Comparison of ENCODE assay signal across 8 cellular contexts in the genomic region with DNA sequence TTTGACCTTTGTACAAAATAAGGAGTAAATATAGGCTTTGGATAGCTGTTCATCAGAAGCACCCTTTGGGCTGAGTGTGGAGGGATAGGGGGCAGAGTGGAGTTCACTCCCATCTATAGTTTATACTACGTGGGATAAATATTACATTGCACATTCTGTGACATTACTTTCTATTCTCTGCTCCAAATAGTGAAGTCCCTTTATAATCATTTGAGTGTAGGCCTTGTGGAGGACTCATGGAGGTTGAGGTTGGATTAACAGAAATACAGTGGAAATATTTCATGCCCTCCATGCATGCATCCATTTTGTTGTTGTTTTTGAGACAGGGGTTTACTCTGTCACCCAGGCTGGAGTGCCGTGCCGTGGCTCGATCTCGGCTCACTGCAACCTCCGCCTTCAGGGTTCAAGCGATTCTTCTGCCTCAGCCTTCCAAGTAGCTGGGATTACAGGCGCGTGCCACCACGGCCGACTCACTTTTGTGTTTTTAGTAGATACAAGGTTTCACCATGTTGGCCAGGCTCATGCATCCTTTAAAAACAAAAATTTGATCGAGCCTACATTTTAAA. TPM values are rescaled to one million over a fixed set of nuclear protein-coding genes. Genes with fewer than 3 reads are reported as not detected.
A peak's percentile ranks its signal among the peaks of the same experiment; 100 is the strongest.
DNase-seq lines count a peak whose midpoint lies in the region; ATAC-seq and TF ChIP-seq lines count a peak whose summit lies in the region.

No MANE protein-coding gene starts in this region.

- DNase-seq in GM10266 (ENCODE audit: extremely low spot score) (peak; percentile 32), WTC11 (ENCODE audit: low spot score) (no peak), foreskin keratinocyte (peak in 1 of 2 donors; percentile 8), progenitor cell of endocrine pancreas (ENCODE audit: low spot score, unreplicated experiment) (no peak), NCI-H146 (lab: John Stamatoyannopoulos, UW) (no peak), NCI-H2196 (lab: John Stamatoyannopoulos, UW; ENCODE audit: unreplicated experiment) (no peak)

- H3K27ac ChIP-seq in 22Rv1 (peak overlapping the region; percentile 98), foreskin keratinocyte (no peak overlapping the region)

- H3K27me3 ChIP-seq in foreskin keratinocyte = no peaks in the 10 kb centered on the region

- H3K27me3 Mint-ChIP-seq in WTC11 (ENCODE audit: low read depth) (peaks cover 23% of the 10 kb centered on the region), progenitor cell of endocrine pancreas (peaks cover 12% of the 10 kb centered on the region)

- POLR2A ChIA-PET in WTC11 (lab: Charles Lee) = no interaction called here

- ATAC-seq in WTC11 (no peak), foreskin keratinocyte (no peak), GM19452 (IDR thresholded peaks at IDR 0.05; ENCODE audit: unreplicated experiment) (no peak)

- no peaks in the 10 kb centered on the region for H3K4me1 ChIP-seq in foreskin keratinocyte

- H3K27ac Mint-ChIP-seq in WTC11 (no peak overlapping the region; the same call in 1 of the 2 replicates), progenitor cell of endocrine pancreas (peak overlapping the region; percentile 81)

- no peaks in the 10 kb centered on the region for H3K36me3 Mint-ChIP-seq in WTC11
- no peaks in the 10 kb centered on the region for H3K36me3 Mint-ChIP-seq in progenitor cell of endocrine pancreas (ENCODE audit: insufficient read depth)

- peak overlapping the region; percentile 89 for H3K4me3 Mint-ChIP-seq in WTC11
- peak overlapping the region; percentile 87 for H3K4me3 Mint-ChIP-seq in progenitor cell of endocrine pancreas (ENCODE audit: low read depth)

- TF ChIP-seq CTCF in 22Rv1 (IDR thresholded peaks at IDR 0.05) = peak; percentile 29
- TF ChIP-seq CTCF in GM10266 (IDR thresholded peaks at IDR 0.05; ENCODE audit: control insufficient read depth, insufficient read depth, low read depth, missing control alignments) = peak; percentile 22
- TF ChIP-seq CTCF in WTC11 (IDR thresholded peaks at IDR 0.05) = no peak
- peak; percentile 27 for TF ChIP-seq CTCF in foreskin keratinocyte (conservative IDR thresholded peaks at IDR 0.05)
- TF ChIP-seq CTCF in progenitor cell of endocrine pancreas (IDR thresholded peaks at IDR 0.05; ENCODE audit: unreplicated experiment) = peak; percentile 10

- H3K4me1 Mint-ChIP-seq in WTC11 (peaks cover 39% of the 10 kb centered on the region), progenitor cell of endocrine pancreas (ENCODE audit: low read depth) (peaks cover 14% of the 10 kb centered on the region)

- no peaks in the 10 kb centered on the region for H3K9me3 Mint-ChIP-seq in WTC11
- H3K9me3 Mint-ChIP-seq in progenitor cell of endocrine pancreas (ENCODE audit: low read depth) = no peaks in the 10 kb centered on the region

- CTCF ChIA-PET in WTC11 (lab: Charles Lee) = interaction anchor here (0.8 to 1.4 kb wide), 3 partner anchors 16 to 141 kb away, joined by 3 to 7 read pairs (median 5); no protein-coding TSS in a partner anchor

TF ChIP-seq in WTC11, 78 proteins besides CTCF, POLR2A, EP300 and RAD21:
- TF ChIP-seq, protein P1, sequence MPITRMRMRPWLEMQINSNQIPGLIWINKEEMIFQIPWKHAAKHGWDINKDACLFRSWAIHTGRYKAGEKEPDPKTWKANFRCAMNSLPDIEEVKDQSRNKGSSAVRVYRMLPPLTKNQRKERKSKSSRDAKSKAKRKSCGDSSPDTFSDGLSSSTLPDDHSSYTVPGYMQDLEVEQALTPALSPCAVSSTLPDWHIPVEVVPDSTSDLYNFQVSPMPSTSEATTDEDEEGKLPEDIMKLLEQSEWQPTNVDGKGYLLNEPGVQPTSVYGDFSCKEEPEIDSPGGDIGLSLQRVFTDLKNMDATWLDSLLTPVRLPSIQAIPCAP (CRISPR knock-in tag; IDR thresholded peaks at IDR 0.05) = no peak
- TF ChIP-seq RELA (CRISPR knock-in tag; IDR thresholded peaks at IDR 0.05; ENCODE audit: borderline replicate concordance) (no peak), GTF2I (CRISPR knock-in tag; conservative IDR thresholded peaks at IDR 0.05) (no peak), TP53 (CRISPR knock-in tag; IDR thresholded peaks at IDR 0.05) (no peak), EMX1 (CRISPR knock-in tag; IDR thresholded peaks at IDR 0.05) (no peak)

RNA-seq across cellular contexts. Expression of a gene that starts 1.4 kb away (rescaled TPM):
- total RNA-seq in WTC11 (2021) (17.6 to 19.8 TPM (median 19.1 TPM) in 3 replicates), foreskin keratinocyte (13.9 and 15.5 TPM in 2 replicates), progenitor cell of endocrine pancreas (15.2 and 18.0 TPM in 2 replicates)
- 12.0 and 15.9 TPM in 2 replicates for polyA plus RNA-seq in foreskin keratinocyte

RNA-seq across cellular contexts. Expression of a gene that starts 40.4 kb away (rescaled TPM):
- total RNA-seq in WTC11 (2021) = 0.15 TPM in 1 of 3 replicates, not detected in the others
- total RNA-seq in foreskin keratinocyte = 0.07 and 0.17 TPM in 2 replicates
- polyA plus RNA-seq in foreskin keratinocyte = 0.07 TPM in 1 of 2 replicates, not detected in the other
- not detected in 2 replicates for total RNA-seq in progenitor cell of endocrine pancreas
